Comparison of ENCODE assay signal across 1 cellular context in the genomic region with DNA sequence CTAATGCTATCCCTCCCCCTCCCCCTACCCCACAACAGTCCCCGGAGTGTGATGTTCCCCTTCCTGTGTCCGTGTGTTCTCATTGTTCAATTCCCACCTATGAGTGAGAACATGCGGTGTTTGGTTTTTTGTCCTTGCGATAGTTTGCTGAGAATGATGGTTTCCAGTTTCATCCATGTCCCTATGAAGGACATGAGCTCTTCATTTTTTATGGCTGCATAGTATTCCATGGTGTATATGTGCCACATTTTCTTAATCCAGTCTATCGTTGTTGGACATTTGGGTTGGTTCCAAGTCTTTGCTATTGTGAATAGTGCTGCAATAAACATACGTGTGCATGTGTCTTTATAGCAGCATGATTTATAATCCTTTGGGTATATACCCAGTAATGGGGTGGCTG. TPM values are rescaled to one million over a fixed set of nuclear protein-coding genes. Genes with fewer than 3 reads are reported as not detected.
"Had no signal": no experiment of that assay in that cellular context is flagged by ENCODE, and none has a peak within 500 bp of the region (broad histone marks: within the 10 kb centered on the region; RNA-seq: fewer than 3 reads in every experiment).

No MANE protein-coding gene starts in this region.

RNA-seq across cellular contexts. Expression of gene TBX1, which starts 16.6 kb away (rescaled TPM):
- total RNA-seq: MCF 10A had no signal
